ENCODE assay signal across 27 cellular contexts in genomic region chr15:58535337-58535736, GRCh38.
"Had no signal": no experiment of that assay in that cellular context is flagged by ENCODE, and none has a peak within 500 bp of the region (broad histone marks: within the 10 kb centered on the region; RNA-seq: fewer than 3 reads in every experiment).

No MANE protein-coding gene starts in this region.

- H3K4me1 Mint-ChIP-seq: activated B cell treated with CpG ODN at 0.5 μM for 24 hours; activated CD4-positive, alpha-beta T cell treated with anti-CD3 and anti-CD28 coated beads for 36 hours; naive B cell had no signal

- H3K9me3 Mint-ChIP-seq: activated B cell treated with CpG ODN at 0.5 μM for 24 hours; activated naive CD4-positive, alpha-beta T cell treated with anti-CD3 and anti-CD28 coated beads for 36 hours; activated naive CD8-positive, alpha-beta T cell treated with anti-CD3 and anti-CD28 coated beads for 36 hours; activated T-helper 1 cell treated with anti-CD3 and anti-CD28 coated beads, Interleukin-12 subunit alpha, Interleukin-12 subunit beta, Interleukin-2, Interleukin-4 antibody, amounts not matched to agents 30 ng/mL and 10 ng/mL and 1 ng/mL, durations not matched to agents 14 hours and 24 hours and 36 hours; nephron progenitor cell; stimulated activated naive CD8-positive, alpha-beta T cell treated with anti-CD3 and anti-CD28 coated beads, Interleukin-15, Interleukin-2, amounts not matched to agents 100 ng/mL and 50 ng/mL, for 24 hours; T-helper 2 cell treated with Interferon-gamma antibody and Interleukin-4, amounts not matched to agents 5 μg/mL and 100 μg/mL, for 36 hours had no signal

- H3K9me3 ChIP-seq: adrenal gland, body of pancreas, colonic mucosa, esophagus squamous epithelium, left lung, neutrophil, thoracic aorta had no signal

- H3K4me3 Mint-ChIP-seq: activated B cell treated with CpG ODN at 0.5 μM for 24 hours; activated CD4-positive, alpha-beta T cell treated with anti-CD3 and anti-CD28 coated beads for 36 hours; activated naive CD4-positive, alpha-beta T cell treated with anti-CD3 and anti-CD28 coated beads for 36 hours; activated naive CD8-positive, alpha-beta T cell treated with anti-CD3 and anti-CD28 coated beads for 36 hours; activated T-helper 1 cell treated with anti-CD3 and anti-CD28 coated beads, Interleukin-12 subunit alpha, Interleukin-12 subunit beta, Interleukin-2, Interleukin-4 antibody, amounts not matched to agents 30 ng/mL and 10 ng/mL and 1 ng/mL, durations not matched to agents 14 hours and 24 hours and 36 hours; naive B cell; nephron progenitor cell; stimulated activated naive CD8-positive, alpha-beta T cell treated with anti-CD3 and anti-CD28 coated beads, Interleukin-15, Interleukin-2, amounts not matched to agents 100 ng/mL and 50 ng/mL, for 24 hours; T-helper 2 cell treated with Interferon-gamma antibody and Interleukin-4, amounts not matched to agents 5 μg/mL and 100 μg/mL, for 36 hours had no signal

- H3K27me3 Mint-ChIP-seq: activated CD4-positive, alpha-beta T cell treated with anti-CD3 and anti-CD28 coated beads for 36 hours; activated naive CD8-positive, alpha-beta T cell treated with anti-CD3 and anti-CD28 coated beads for 36 hours; naive B cell; stimulated activated naive CD8-positive, alpha-beta T cell treated with anti-CD3 and anti-CD28 coated beads, Interleukin-15, Interleukin-2, amounts not matched to agents 100 ng/mL and 50 ng/mL, for 24 hours had no signal

- H3K36me3 Mint-ChIP-seq: naive B cell had no signal

- ATAC-seq: activated CD4-positive, alpha-beta T cell treated with anti-CD3 and anti-CD28 coated beads for 36 hours; body of pancreas; heart right ventricle; left lung; sciatic nerve had no signal

- DNase-seq: activated B cell treated with CpG ODN at 0.5 μM for 24 hours; activated CD4-positive, alpha-beta T cell treated with anti-CD3 and anti-CD28 coated beads for 36 hours; activated CD4-positive, alpha-beta T cell treated with anti-CD3 and anti-CD28 coated beads, Interleukin-2, amount 50 U/mL, for 4 hours; activated naive CD4-positive, alpha-beta T cell treated with anti-CD3 and anti-CD28 coated beads for 36 hours; activated naive CD8-positive, alpha-beta T cell treated with anti-CD3 and anti-CD28 coated beads for 36 hours; activated T-cell treated with anti-CD3 and anti-CD28 coated beads, Interleukin-2, amount 50 U/mL, for 1 hour; aorta; body of pancreas; colonic mucosa; effector CD8-positive, alpha-beta T cell; esophagus squamous epithelium; foreskin melanocyte; heart right ventricle; kidney glomerular epithelial cell; left lung; naive B cell; nephron progenitor cell; stimulated activated CD4-positive, alpha-beta T cell treated with anti-CD3 and anti-CD28 coated beads, Interleukin-12 subunit alpha, Interleukin-12 subunit beta, amount 100 ng/mL, for 4 hours; stimulated activated CD4-positive, alpha-beta T cell treated with anti-CD3 and anti-CD28 coated beads, Interleukin-4, amount 100 ng/mL, for 1 hour; trophoblast cell had no signal

- H3K27ac Mint-ChIP-seq: activated B cell treated with CpG ODN at 0.5 μM for 24 hours; activated CD4-positive, alpha-beta T cell treated with anti-CD3 and anti-CD28 coated beads for 36 hours; activated naive CD4-positive, alpha-beta T cell treated with anti-CD3 and anti-CD28 coated beads for 36 hours; activated naive CD8-positive, alpha-beta T cell treated with anti-CD3 and anti-CD28 coated beads for 36 hours; activated T-helper 1 cell treated with anti-CD3 and anti-CD28 coated beads, Interleukin-12 subunit alpha, Interleukin-12 subunit beta, Interleukin-2, Interleukin-4 antibody, amounts not matched to agents 30 ng/mL and 10 ng/mL and 1 ng/mL, durations not matched to agents 14 hours and 24 hours and 36 hours; nephron progenitor cell; stimulated activated naive CD8-positive, alpha-beta T cell treated with anti-CD3 and anti-CD28 coated beads, Interleukin-15, Interleukin-2, amounts not matched to agents 100 ng/mL and 50 ng/mL, for 24 hours; T-helper 2 cell treated with Interferon-gamma antibody and Interleukin-4, amounts not matched to agents 5 μg/mL and 100 μg/mL, for 36 hours had no signal
